ENCODE assay signal across 9 cellular contexts in genomic region chr1:204359474-204360255, GRCh38.
A peak's percentile ranks its signal among the peaks of the same experiment; 100 is the strongest.
DNase-seq lines count a peak whose midpoint lies in the region; ATAC-seq lines count a peak whose summit lies in the region.
"Had no signal": no experiment of that assay in that cellular context is flagged by ENCODE, and none has a peak within 500 bp of the region (broad histone marks: within the 10 kb centered on the region; RNA-seq: fewer than 3 reads in every experiment).

PLEKHA6 (minus strand) TSS chr1:204359929; CDS start chr1:204273727, 86,202 bp downstream.

- H3K27ac ChIP-seq in BLaER1 treated with 17β-estradiol and CSF1 and Interleukin-3, amounts not matched to agents 10 nM and 100 nM, result peak within 1 kb of the TSS in 4 of 11 experiments; percentile 44 to 72 (median 60); a peak in 8 of 22 replicates

- peaks cover 22 to 86% (median 78%) of the 10 kb centered on the region in 10 experiments for H3K4me1 ChIP-seq in BLaER1 treated with 17β-estradiol and CSF1 and Interleukin-3, amounts not matched to agents 10 nM and 100 nM

- H3K4me2 ChIP-seq in BLaER1 treated with 17β-estradiol and CSF1 and Interleukin-3, amounts not matched to agents 10 nM and 100 nM, result peak within 1 kb of the TSS; percentile 32 to 95 (median 81)

- peak within 1 kb of the TSS in 3 of 10 experiments; percentile 15 to 36 (median 28); a peak in 5 of 20 replicates for H3K4me3 ChIP-seq in BLaER1 treated with 17β-estradiol and CSF1 and Interleukin-3, amounts not matched to agents 10 nM and 100 nM

- H3K9ac ChIP-seq in BLaER1 treated with 17β-estradiol and CSF1 and Interleukin-3, amounts not matched to agents 10 nM and 100 nM, result peak within 1 kb of the TSS in 5 of 11 experiments; percentile 9 to 50 (median 45); a peak in 8 of 22 replicates

- H4K20me1 ChIP-seq in BLaER1 treated with 17β-estradiol and CSF1 and Interleukin-3, amounts not matched to agents 10 nM and 100 nM, result no peaks in the 10 kb centered on the region

- no peaks in the 10 kb centered on the region for H3K36me3 ChIP-seq in BLaER1 treated with 17β-estradiol and CSF1 and Interleukin-3, amounts not matched to agents 10 nM and 100 nM

- no peaks in the 10 kb centered on the region for H3K9me3 ChIP-seq in BLaER1 treated with 17β-estradiol and CSF1 and Interleukin-3, amounts not matched to agents 10 nM and 100 nM (replicated peaks in 1 of 11)

- H3K27me3 ChIP-seq in BLaER1 treated with 17β-estradiol and CSF1 and Interleukin-3, amounts not matched to agents 10 nM and 100 nM, result peaks cover 0 to 5% (median 0%) of the 10 kb centered on the region in 11 experiments; a peak in 1 of 22 replicates

- DNase-seq in NCI-H1105 (lab: John Stamatoyannopoulos, UW) (peak; percentile 80), anterior cingulate cortex (lab: John Stamatoyannopoulos, UW) (peak; percentile 44 to 91 (median 77)), hippocampal formation (lab: John Stamatoyannopoulos, UW) (peak; percentile 62 to 85)
- DNase-seq in stimulated activated naive CD8-positive, alpha-beta T cell treated with anti-CD3 and anti-CD28 coated beads, Interleukin-15, Interleukin-2, amounts not matched to agents 100 U/mL and 50 U/mL, for 24 hours, result peak; percentile 37
- DNase-seq in stimulated activated CD4-positive, alpha-beta T cell treated with anti-CD3 and anti-CD28 coated beads, Interleukin-1b, Interleukin-23, amount 100 ng/mL, for 48 hours, result no peak
- DNase-seq: activated naive CD8-positive, alpha-beta T cell treated with anti-CD3 and anti-CD28 coated beads, Interleukin-2, amount 10 ng/mL, durations not matched to agents 7 days and 5 days had no signal

- ATAC-seq in stimulated activated naive CD8-positive, alpha-beta T cell treated with anti-CD3 and anti-CD28 coated beads, Interleukin-15, Interleukin-2, amounts not matched to agents 100 U/mL and 50 U/mL, for 24 hours, result peak; percentile 38
- no peak for ATAC-seq in GM21825 (IDR thresholded peaks at IDR 0.05; ENCODE audit: unreplicated experiment)
- ATAC-seq in HG02970 (IDR thresholded peaks at IDR 0.05; ENCODE audit: low FRiP score, unreplicated experiment), result no peak
